21 cellular contexts compared by ENCODE assay signal in genomic region chr17:929547-929946, GRCh38. TPM values are rescaled to one million over a fixed set of nuclear protein-coding genes. Genes with fewer than 3 reads are reported as not detected.
DNase-seq lines count a peak whose midpoint lies in the region; TF ChIP-seq lines count a peak whose summit lies in the region.
"Had no signal": no experiment of that assay in that cellular context is flagged by ENCODE, and none has a peak within 500 bp of the region (broad histone marks: within the 10 kb centered on the region; RNA-seq: fewer than 3 reads in every experiment).

No MANE protein-coding gene starts in this region.

- intact Hi-C loops in cardiac septum (cut with DNase I), result no loop called here
- intact Hi-C loops in adrenal gland (cut with DNase I), result no loop called here

- 69 to 83% (median 75%) methylated on average over 8 to 9 of the region's 9 CpGs for WGBS in adrenal gland, 4 donors

- H3K4me3 Mint-ChIP-seq in brain (peak overlapping the region in 2 of 5 experiments; percentile 3 to 22), neural progenitor cell (no peak overlapping the region)
- H3K4me3 Mint-ChIP-seq: activated CD4-positive, alpha-beta T cell treated with anti-CD3 and anti-CD28 coated beads, Interleukin-2, amount 10 ng/mL, durations not matched to agents 7 days and 5 days; naive thymus-derived CD8-positive, alpha-beta T cell; T-helper 1 cell treated with Interleukin-12 subunit alpha and Interleukin-12 subunit beta and Interleukin-4 antibody, amounts not matched to agents 30 μg/mL and 1 μg/mL, for 36 hours had no signal

- H3K4me3 ChIP-seq in cardiac muscle cell (no peak overlapping the region), neural progenitor cell (no peak overlapping the region), adrenal gland (no peak overlapping the region), Peyer's patch (no peak overlapping the region)
- H3K4me3 ChIP-seq: esophagus muscularis mucosa, gastroesophageal sphincter, GM12878 had no signal

- H3K27ac ChIP-seq in cardiac muscle cell, result peak overlapping the region; percentile 7
- no peak overlapping the region for H3K27ac ChIP-seq in neural progenitor cell
- no peak overlapping the region for H3K27ac ChIP-seq in adrenal gland
- H3K27ac ChIP-seq in Peyer's patch, result no peak overlapping the region
- H3K27ac ChIP-seq: esophagus muscularis mucosa had no signal

- H3K79me2 ChIP-seq in neural progenitor cell (ENCODE audit: low read depth), result peaks cover 70% of the 10 kb centered on the region

- H3K4me2 ChIP-seq in neural progenitor cell, result no peak overlapping the region

- H3K27me3 Mint-ChIP-seq in brain (no peaks in the 10 kb centered on the region), neural progenitor cell (ENCODE audit: insufficient read depth, low read depth) (peaks cover 3% of the 10 kb centered on the region)
- H3K27me3 Mint-ChIP-seq: activated CD4-positive, alpha-beta T cell treated with anti-CD3 and anti-CD28 coated beads, Interleukin-2, amount 10 ng/mL, durations not matched to agents 7 days and 5 days had no signal

- H3K27ac Mint-ChIP-seq in brain, result peak overlapping the region in 3 of 5 experiments; percentile 40 to 88 (median 74)
- peak overlapping the region; percentile 22 for H3K27ac Mint-ChIP-seq in neural progenitor cell
- H3K27ac Mint-ChIP-seq: activated CD4-positive, alpha-beta T cell treated with anti-CD3 and anti-CD28 coated beads, Interleukin-2, amount 10 ng/mL, durations not matched to agents 7 days and 5 days; activated naive CD4-positive, alpha-beta T cell treated with anti-CD3 and anti-CD28 coated beads, Interleukin-2, amount 50 U/mL, for 72 hours; T-helper 1 cell treated with Interleukin-12 subunit alpha and Interleukin-12 subunit beta and Interleukin-4 antibody, amounts not matched to agents 30 μg/mL and 1 μg/mL, for 36 hours had no signal

- peaks cover 20% of the 10 kb centered on the region for H3F3A ChIP-seq in neural progenitor cell (ENCODE audit: low read depth)

- H3K4me1 Mint-ChIP-seq in brain (peaks cover 70% of the 10 kb centered on the region), neural progenitor cell (peaks cover 57% of the 10 kb centered on the region)
- H3K4me1 Mint-ChIP-seq: activated CD4-positive, alpha-beta T cell treated with anti-CD3 and anti-CD28 coated beads, Interleukin-2, amount 10 ng/mL, durations not matched to agents 7 days and 5 days had no signal

- no peak for TF ChIP-seq POLR2A in adrenal gland (IDR thresholded peaks at IDR 0.05)
- no peak for TF ChIP-seq POLR2A in Peyer's patch (IDR thresholded peaks at IDR 0.05)

- H3K9me3 Mint-ChIP-seq in brain, result peaks cover 0 to 5% (median 3%) of the 10 kb centered on the region in 5 experiments
- H3K9me3 Mint-ChIP-seq in neural progenitor cell, result peaks cover 13% of the 10 kb centered on the region
- H3K9me3 Mint-ChIP-seq: activated CD4-positive, alpha-beta T cell treated with anti-CD3 and anti-CD28 coated beads, Interleukin-2, amount 10 ng/mL, durations not matched to agents 7 days and 5 days; activated naive CD4-positive, alpha-beta T cell treated with anti-CD3 and anti-CD28 coated beads, Interleukin-2, amount 50 U/mL, for 72 hours; naive thymus-derived CD8-positive, alpha-beta T cell; T-helper 1 cell treated with Interleukin-12 subunit alpha and Interleukin-12 subunit beta and Interleukin-4 antibody, amounts not matched to agents 30 μg/mL and 1 μg/mL, for 36 hours had no signal

- peak in 1 of 2 donors; percentile 54 for DNase-seq in cardiac muscle cell (ENCODE audit: low read depth in 1 of 2, low spot score in 1 of 2)
- no peak for DNase-seq in cardiac septum (ENCODE audit: low spot score)
- no peak for DNase-seq in neural progenitor cell (ENCODE audit: low spot score)
- no peak for DNase-seq in adrenal gland
- DNase-seq in Peyer's patch, result no peak
- no peak for DNase-seq in HuH-7 (ENCODE audit: low spot score)
- no peak for DNase-seq in NCI-H2029 (lab: John Stamatoyannopoulos, UW)
- DNase-seq: activated CD4-positive, alpha-beta T cell treated with anti-CD3 and anti-CD28 coated beads, Interleukin-2, amount 10 ng/mL, durations not matched to agents 7 days and 5 days; DMS79; effector CD8-positive, alpha-beta T cell; MV-4-11; naive thymus-derived CD8-positive, alpha-beta T cell; NCI-H1694; NCI-H2171 treated with DMSO at 0.1 percent for 48 hours; OCI-M1 had no signal

- H3K36me3 Mint-ChIP-seq in brain (peaks cover 54% of the 10 kb centered on the region), neural progenitor cell (peaks cover 26% of the 10 kb centered on the region)
- H3K36me3 Mint-ChIP-seq: activated naive CD4-positive, alpha-beta T cell treated with anti-CD3 and anti-CD28 coated beads, Interleukin-2, amount 50 U/mL, for 72 hours; naive thymus-derived CD8-positive, alpha-beta T cell had no signal

- no peaks in the 10 kb centered on the region for H3K27me3 ChIP-seq in cardiac muscle cell
- H3K27me3 ChIP-seq in neural progenitor cell, result no peaks in the 10 kb centered on the region
- H3K27me3 ChIP-seq in adrenal gland, result no peaks in the 10 kb centered on the region
- H3K27me3 ChIP-seq in Peyer's patch, result no peaks in the 10 kb centered on the region
- H3K27me3 ChIP-seq: esophagus muscularis mucosa, gastroesophageal sphincter had no signal

- H2AFZ ChIP-seq in neural progenitor cell (replicated peaks), result no peak overlapping the region

- no peak overlapping the region for H3K9ac ChIP-seq in neural progenitor cell

- H3K9me3 ChIP-seq in cardiac muscle cell (ENCODE audit: low read depth) (no peaks in the 10 kb centered on the region), neural progenitor cell (ENCODE audit: low read depth) (no peaks in the 10 kb centered on the region), adrenal gland (replicated peaks in 1 of 3) (no peaks in the 10 kb centered on the region), Peyer's patch (no peaks in the 10 kb centered on the region)
- H3K9me3 ChIP-seq: esophagus muscularis mucosa, gastroesophageal sphincter had no signal

- H3K36me3 ChIP-seq in cardiac muscle cell, result no peaks in the 10 kb centered on the region
- no peaks in the 10 kb centered on the region for H3K36me3 ChIP-seq in neural progenitor cell
- H3K36me3 ChIP-seq in adrenal gland (replicated peaks in 1 of 2), result no peaks in the 10 kb centered on the region
- no peaks in the 10 kb centered on the region for H3K36me3 ChIP-seq in Peyer's patch
- H3K36me3 ChIP-seq: esophagus muscularis mucosa, gastroesophageal sphincter had no signal

- TF ChIP-seq CTCF in cardiac muscle cell (IDR thresholded peaks at IDR 0.05; ENCODE audit: low read depth, low read length) (no peak), brain (conservative IDR thresholded peaks at IDR 0.05) (no peak), neural progenitor cell (IDR thresholded peaks at IDR 0.05) (no peak), adrenal gland (IDR thresholded peaks at IDR 0.05) (no peak), Peyer's patch (IDR thresholded peaks at IDR 0.05) (no peak)

- peaks cover 35% of the 10 kb centered on the region for H3K4me1 ChIP-seq in cardiac muscle cell (ENCODE audit: low read depth)
- H3K4me1 ChIP-seq in neural progenitor cell, result peaks cover 21% of the 10 kb centered on the region
- peaks cover 0 to 5% of the 10 kb centered on the region in 2 donors for H3K4me1 ChIP-seq in adrenal gland (replicated peaks in 1 of 2)
- H3K4me1 ChIP-seq in Peyer's patch, result no peaks in the 10 kb centered on the region

- peaks cover 63% of the 10 kb centered on the region for H4K20me1 ChIP-seq in neural progenitor cell (ENCODE audit: low read depth)

RNA-seq across cellular contexts. Expression of gene NXN, which starts 50.0 kb away (rescaled TPM):
- 107 and 122 TPM in 2 replicates for total RNA-seq in cardiac muscle cell
- 120 and 128 TPM in 2 replicates for polyA plus RNA-seq in cardiac muscle cell
- 14.3 TPM for total RNA-seq in cardiac septum
- polyA plus RNA-seq in brain (ENCODE audit: insufficient read depth, low read depth, low replicate concordance), result 127 TPM
- total RNA-seq in neural progenitor cell (ENCODE audit: low replicate concordance), result 35.9 and 69.4 TPM in 2 replicates
- total RNA-seq in adrenal gland, result 10 to 100 TPM in 7 of 8 donors, 1 to 10 TPM in 1; 8.3 to 24.7 (median 14.4) TPM
- polyA plus RNA-seq in adrenal gland, result 1 to 10 TPM; 3.9 to 9.6 (median 5.7) TPM
- 10 to 100 TPM in 2 of 4 donors, 1 to 10 TPM in 2; 2.1 to 14.0 (median 8.6) TPM for total RNA-seq in Peyer's patch
